18 cellular contexts compared by ENCODE assay signal in genomic region chr11:33847251-33847650, GRCh38. TPM values are rescaled to one million over a fixed set of nuclear protein-coding genes. Genes with fewer than 3 reads are reported as not detected.
"Had no signal": no experiment of that assay in that cellular context is flagged by ENCODE, and none has a peak within 500 bp of the region (broad histone marks: within the 10 kb centered on the region; RNA-seq: fewer than 3 reads in every experiment).

No MANE protein-coding gene starts in this region.

- ATAC-seq: SK-N-SH treated with all-trans-retinoic acid at 6 μM for 48 hours had no signal

- DNase-seq: KBM-7, MV-4-11, NCI-H1048, NCI-H1105, NCI-H1417, NCI-H1436 treated with DMSO at 0.1 percent for 48 hours, NCI-H1694, NCI-H187 treated with DMSO at 0.1 percent for 48 hours, NCI-H2029 treated with DMSO at 0.1 percent for 48 hours, NCI-H2227 treated with DMSO at 0.1 percent for 48 hours, NCI-H524 treated with DMSO at 0.1 percent for 48 hours, NCI-H69, NCI-H774, RPMI8226, SHP77 had no signal

- H3K27ac ChIP-seq: HL-60 had no signal

RNA-seq across cellular contexts. Expression of gene LMO2, which starts 44.6 kb away (rescaled TPM):
- total RNA-seq: SK-MEL-5 had no signal
